1 cellular context compared by ENCODE assay signal in the genomic region with DNA sequence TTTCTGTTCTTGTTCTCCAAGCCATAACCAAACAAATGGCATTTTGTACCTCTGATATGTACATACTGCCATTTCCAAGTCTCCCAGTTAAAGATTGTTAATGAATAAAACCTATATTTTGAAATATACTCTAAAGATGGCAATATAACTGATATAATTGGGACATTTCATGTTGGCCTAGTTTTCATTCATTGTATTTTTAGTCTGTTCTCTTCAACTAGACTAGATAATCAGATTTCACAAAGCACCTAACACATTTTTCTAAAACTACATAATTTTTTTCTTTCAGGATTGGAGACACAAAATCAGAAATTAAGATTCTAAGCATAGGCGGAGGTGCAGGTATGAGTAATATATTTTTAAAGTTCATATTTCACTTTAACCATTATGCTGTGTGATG.
TF ChIP-seq lines count a peak whose summit lies in the region.

No MANE protein-coding gene starts in this region.

TF ChIP-seq in endothelial cell of umbilical vein, 7 proteins besides CTCF, POLR2A, EP300 and RAD21:
- no peak for TF ChIP-seq POLR2AphosphoS5 (IDR thresholded peaks at IDR 0.05; ENCODE audit: insufficient read depth, low read depth, low read length)
- TF ChIP-seq MYC (IDR thresholded peaks at IDR 0.05; ENCODE audit: low read depth, low read length): no peak
- TF ChIP-seq FOS (IDR thresholded peaks at IDR 0.05; ENCODE audit: borderline replicate concordance, insufficient read depth, low read length): no peak
- TF ChIP-seq, protein P1, sequence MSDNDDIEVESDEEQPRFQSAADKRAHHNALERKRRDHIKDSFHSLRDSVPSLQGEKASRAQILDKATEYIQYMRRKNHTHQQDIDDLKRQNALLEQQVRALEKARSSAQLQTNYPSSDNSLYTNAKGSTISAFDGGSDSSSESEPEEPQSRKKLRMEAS (IDR thresholded peaks at IDR 0.05; ENCODE audit: insufficient read depth, insufficient read length): no peak
- no peak for TF ChIP-seq GATA2 (IDR thresholded peaks at IDR 0.05; ENCODE audit: insufficient read depth, insufficient read length, low read depth, low read length)
